In the genomic region with DNA sequence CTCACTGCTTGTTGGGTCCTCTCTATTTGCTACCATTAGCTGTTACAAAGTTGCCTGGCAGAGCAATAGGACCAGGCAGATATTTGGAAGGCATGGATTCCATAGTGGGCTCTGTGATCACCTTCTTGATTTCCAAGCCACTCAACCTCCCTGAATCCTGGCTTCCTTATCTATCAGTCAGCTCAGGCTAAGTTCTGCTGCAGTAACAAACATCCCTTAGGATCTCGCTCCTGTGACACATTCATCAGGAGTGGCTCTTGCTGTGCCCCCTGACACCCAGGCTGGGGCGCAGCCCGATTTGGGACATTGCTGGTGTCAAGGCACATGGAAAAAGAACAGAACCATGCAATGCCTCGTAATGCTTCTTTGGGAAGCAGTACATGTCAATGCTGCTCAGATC, we compare ENCODE assay signal across 25 cellular contexts.
DNase-seq lines count a peak whose midpoint lies in the region; ATAC-seq, FAIRE-seq and TF ChIP-seq lines count a peak whose summit lies in the region.
"Had no signal": no experiment of that assay in that cellular context is flagged by ENCODE, and none has a peak within 500 bp of the region (broad histone marks: within the 10 kb centered on the region; RNA-seq: fewer than 3 reads in every experiment).

No MANE protein-coding gene starts in this region.

- ATAC-seq in GM21381 (IDR thresholded peaks at IDR 0.05; ENCODE audit: unreplicated experiment), result no peak
- ATAC-seq: A549, GM12878 had no signal

- CTCF ChIA-PET in HEK293 (lab: Yijun Ruan, JAX), result no interaction called here

- H3K36me3 ChIP-seq in HEK293 (ENCODE audit: control insufficient read depth in 2 of 2, insufficient read depth in 1 of 2, low read length in 2 of 2), result no peaks in the 10 kb centered on the region
- H3K36me3 ChIP-seq in bronchial epithelial cell (ENCODE audit: control insufficient read depth, insufficient read depth, low read length), result no peaks in the 10 kb centered on the region
- no peaks in the 10 kb centered on the region for H3K36me3 ChIP-seq in small intestine (ENCODE audit: control insufficient read depth in 2 of 2, insufficient read depth in 2 of 2, low read length in 2 of 2)
- H3K36me3 ChIP-seq: BLaER1 treated with 17β-estradiol and CSF1 and Interleukin-3, amounts not matched to agents 10 nM and 100 nM had no signal

- FAIRE-seq in bronchial epithelial cell (lab: Jason Lieb, UNC), result peak; percentile 50
- no peak for FAIRE-seq in small intestine (lab: Jason Lieb, UNC)
- FAIRE-seq: A549, GM12878, GM12892, GM18507 had no signal

- H3K27me3 ChIP-seq in bronchial epithelial cell (ENCODE audit: control insufficient read depth, insufficient read depth, low read length) (no peaks in the 10 kb centered on the region), small intestine (ENCODE audit: control insufficient read depth in 2 of 2, insufficient read depth in 2 of 2, low read length in 2 of 2) (no peaks in the 10 kb centered on the region)
- H3K27me3 ChIP-seq: BLaER1 treated with 17β-estradiol and CSF1 and Interleukin-3, amounts not matched to agents 10 nM and 100 nM had no signal

- TF ChIP-seq CTCF in HEK293 (tag by site-specific recombination; IDR thresholded peaks at IDR 0.05) (no peak), bronchial epithelial cell (IDR thresholded peaks at IDR 0.05; ENCODE audit: insufficient read depth, low read length, severe bottlenecking) (no peak)

- H3K4me1 ChIP-seq in HEK293 (ENCODE audit: control insufficient read depth, insufficient read depth, low read length), result no peaks in the 10 kb centered on the region
- H3K4me1 ChIP-seq in small intestine (ENCODE audit: control insufficient read depth in 2 of 2, insufficient read depth in 1 of 2, low read depth in 1 of 2, low read length in 1 of 2), result no peaks in the 10 kb centered on the region
- H3K4me1 ChIP-seq: A549; BLaER1 treated with 17β-estradiol and CSF1 and Interleukin-3, amounts not matched to agents 10 nM and 100 nM had no signal

- H3K27ac ChIP-seq in HEK293 (ENCODE audit: extremely low read depth, low read depth, low read length) (no peak overlapping the region), small intestine (ENCODE audit: low read depth in 1 of 2, low read length in 1 of 2) (no peak overlapping the region)
- H3K27ac ChIP-seq: 22Rv1; A549; BLaER1 treated with 17β-estradiol and CSF1 and Interleukin-3, amounts not matched to agents 10 nM and 100 nM; C4-2B had no signal

- H3K9me3 ChIP-seq in HEK293 (ENCODE audit: control insufficient read depth, insufficient read depth, low read depth, low read length) (no peaks in the 10 kb centered on the region), small intestine (ENCODE audit: control insufficient read depth, low read depth) (no peaks in the 10 kb centered on the region)
- H3K9me3 ChIP-seq: A549 had no signal

- no peak overlapping the region for H3K4me3 ChIP-seq in HEK293 (ENCODE audit: low read depth, low read length)
- H3K4me3 ChIP-seq in bronchial epithelial cell (ENCODE audit: low read depth, low read length), result no peak overlapping the region
- no peak overlapping the region for H3K4me3 ChIP-seq in small intestine (ENCODE audit: low read depth in 1 of 2, low read length in 2 of 2)
- H3K4me3 ChIP-seq: A549; BLaER1 treated with 17β-estradiol and CSF1 and Interleukin-3, amounts not matched to agents 10 nM and 100 nM; GM12878 had no signal

- POLR2A ChIA-PET in HEK293 (lab: Yijun Ruan, JAX), result no interaction called here

- DNase-seq in bronchial epithelial cell (ENCODE audit: low read depth) (no peak), mesenteric fat pad (ENCODE audit: low spot score) (peak; percentile 39), hippocampal formation (lab: John Stamatoyannopoulos, UW) (no peak), small intestine (no peak)
- DNase-seq: AML-193; CD4-positive, alpha-beta memory T cell; CD4-positive, CD25-positive, alpha-beta regulatory T cell; CD8-positive, alpha-beta memory T cell; COR-L47; DMS 273 treated with DMSO at 0.1 percent for 48 hours; DMS153; DMS53; DMS79; DND-41; EL; GDM1 had no signal

- WGBS in small intestine, 3 donors, result 75 to 87% (median 87%) methylated on average over 4 of the region's 4 CpGs

TF ChIP-seq in HEK293, 187 proteins besides CTCF, POLR2A, EP300 and RAD21:
- TF ChIP-seq GLI2 (tag by site-specific recombination; IDR thresholded peaks at IDR 0.05; ENCODE audit: borderline replicate concordance, low read depth), result no peak
- no peak for TF ChIP-seq ZNF248 (tag by site-specific recombination; IDR thresholded peaks at IDR 0.05)
- no peak for TF ChIP-seq ZNF585B (tag by site-specific recombination; IDR thresholded peaks at IDR 0.05)
- TF ChIP-seq RBAK (tag by site-specific recombination; IDR thresholded peaks at IDR 0.05), result 0 out of 2 replicates have a peak, but pooled peaks have one; percentile 31
- no peak for TF ChIP-seq ZNF112 (tag by site-specific recombination; IDR thresholded peaks at IDR 0.05)
